In the genomic region with DNA sequence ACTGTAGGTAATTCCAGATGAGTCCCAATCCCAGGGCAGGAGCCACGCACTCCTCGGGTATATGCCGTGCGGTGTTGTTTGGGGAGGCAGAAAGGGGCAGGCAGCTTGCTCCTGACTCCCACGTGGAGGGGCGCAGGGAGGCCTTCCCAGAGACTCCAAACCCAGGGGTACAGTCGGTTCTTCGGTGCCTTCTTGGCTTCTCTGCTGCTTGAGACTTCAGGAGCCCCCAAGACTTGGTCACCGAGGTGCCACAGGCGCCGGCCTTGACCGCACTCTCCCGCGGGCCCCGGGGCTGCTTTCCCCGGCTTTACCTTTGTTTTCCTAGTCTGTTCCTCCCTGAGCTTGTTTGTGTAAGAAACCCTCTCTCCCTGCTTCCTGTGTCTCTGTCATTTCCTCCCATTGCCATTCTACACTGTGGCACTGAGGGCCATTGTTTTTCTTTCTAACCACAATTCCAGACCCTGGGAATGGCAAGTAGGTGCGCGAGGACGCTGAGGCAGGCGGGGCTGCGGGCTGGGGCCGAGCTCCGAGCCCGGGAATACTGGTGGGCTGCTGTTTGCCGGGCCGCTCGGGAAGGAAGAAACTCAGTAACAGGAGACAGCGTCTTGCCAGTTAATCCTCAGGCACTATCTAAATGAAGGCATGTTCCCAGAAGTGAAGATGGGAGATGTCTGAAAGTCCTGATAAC, we compare ENCODE assay signal across 11 cellular contexts.
DNase-seq lines count a peak whose midpoint lies in the region; ATAC-seq and TF ChIP-seq lines count a peak whose summit lies in the region.
"Had no signal": no experiment of that assay in that cellular context is flagged by ENCODE, and none has a peak within 500 bp of the region (broad histone marks: within the 10 kb centered on the region; RNA-seq: fewer than 3 reads in every experiment).

No MANE protein-coding gene starts in this region.

- CTCF ChIA-PET in PC-9 (lab: Charles Lee): interaction anchor here (0.6 kb wide), 1 partner anchor 18 kb away, joined by 3 read pairs; no protein-coding TSS in a partner anchor

- TF ChIP-seq POLR2A in gastroesophageal sphincter (IDR thresholded peaks at IDR 0.05): no peak

- H3K79me2 ChIP-seq in PC-9 (ENCODE audit: low read depth): no peaks in the 10 kb centered on the region

- intact Hi-C loops in PC-9 (cut with micrococcal nuclease; ENCODE audit: unreplicated experiment): no loop called here

- H2AFZ ChIP-seq in PC-9: peak overlapping the region; percentile 4; the same call in 1 of the 2 replicates

- ATAC-seq in gastroesophageal sphincter: no peak

- no peak overlapping the region for H3K4me2 ChIP-seq in PC-9

- POLR2A ChIA-PET in PC-9 (lab: Charles Lee; ENCODE audit: unreplicated experiment): no interaction called here

- H3K27ac ChIP-seq in PC-9: no peak overlapping the region
- no peak overlapping the region for H3K27ac ChIP-seq in stomach smooth muscle (ENCODE audit: low read length)
- no peak overlapping the region for H3K27ac ChIP-seq in gastroesophageal sphincter

- no peaks in the 10 kb centered on the region for H4K20me1 ChIP-seq in PC-9 (ENCODE audit: insufficient read depth)

- BruUV-seq in PC-9 (replicated peaks; lab: Mats Ljungman, UMichigan): no TSS peak

- H3K27me3 ChIP-seq in PC-9 (ENCODE audit: insufficient read depth, low read depth): peaks cover 5% of the 10 kb centered on the region; the same call in 1 of the 2 replicates
- H3K27me3 ChIP-seq in stomach smooth muscle (ENCODE audit: control insufficient read depth in 1 of 2, insufficient read depth in 2 of 2, low read length in 2 of 2): peaks cover 3 to 15% of the 10 kb centered on the region in 2 donors
- peaks cover 29% of the 10 kb centered on the region for H3K27me3 ChIP-seq in gastroesophageal sphincter

- no peak overlapping the region for H3K4me3 ChIP-seq in PC-9
- peak overlapping the region; percentile 48 for H3K4me3 ChIP-seq in choroid plexus epithelial cell (ENCODE audit: low read depth, low read length)
- H3K4me3 ChIP-seq in stomach smooth muscle (ENCODE audit: low read length in 2 of 2): peak overlapping the region; percentile 17 to 23
- H3K4me3 ChIP-seq in gastroesophageal sphincter: no peak overlapping the region
- H3K4me3 ChIP-seq: lung had no signal

- no peak for TF ChIP-seq CTCF in PC-9 (conservative IDR thresholded peaks at IDR 0.05)
- TF ChIP-seq CTCF in choroid plexus epithelial cell (conservative IDR thresholded peaks at IDR 0.05; ENCODE audit: low read depth, low read length): no peak
- no peak for TF ChIP-seq CTCF in gastroesophageal sphincter (IDR thresholded peaks at IDR 0.05)

- H3K36me3 ChIP-seq in PC-9 (ENCODE audit: low read depth): no peaks in the 10 kb centered on the region
- H3K36me3 ChIP-seq in stomach smooth muscle (ENCODE audit: control insufficient read depth in 2 of 2, insufficient read depth in 2 of 2, low read length in 2 of 2): no peaks in the 10 kb centered on the region
- H3K36me3 ChIP-seq in gastroesophageal sphincter: no peaks in the 10 kb centered on the region

- 0 out of 2 replicates have a peak, but pooled peaks cover 3% of the 10 kb centered on the region for H3K9me2 ChIP-seq in PC-9 (ENCODE audit: insufficient read depth)

- H3K4me1 ChIP-seq in PC-9 (replicated peaks; ENCODE audit: insufficient read depth) (no peaks in the 10 kb centered on the region), stomach smooth muscle (ENCODE audit: control insufficient read depth, insufficient read depth, low read length) (no peaks in the 10 kb centered on the region), gastroesophageal sphincter (peaks cover 0 to 8% (median 0%) of the 10 kb centered on the region in 3 donors)

- 36 to 42% methylated on average over 15 to 16 of the region's 28 CpGs for WGBS in gastroesophageal sphincter (ENCODE audit: low coverage in 1 of 2), 2 donors

- no peak for TF ChIP-seq EP300 in gastroesophageal sphincter (IDR thresholded peaks at IDR 0.05)

- H3F3A ChIP-seq in PC-9 (ENCODE audit: insufficient read depth, low read depth): no peaks in the 10 kb centered on the region

- DNase-seq in PC-9: no peak
- DNase-seq in choroid plexus epithelial cell (ENCODE audit: low read depth): no peak
- DNase-seq in kidney tubule cell (ENCODE audit: low spot score): peak; percentile 41
- DNase-seq in HK-2 (ENCODE audit: unreplicated experiment): no peak
- no peak for DNase-seq in AG20443 (ENCODE audit: low spot score)
- DNase-seq: activated naive CD4-positive, alpha-beta T cell treated with Interleukin-2 at 50 U/mL for 16 hours; CD4-positive, CD25-positive, alpha-beta regulatory T cell; NCI-H446 had no signal

- no peak overlapping the region for H3K9ac ChIP-seq in stomach smooth muscle (ENCODE audit: low read length in 2 of 2)

- H3K9me3 ChIP-seq in PC-9 (ENCODE audit: insufficient read depth, low read depth) (no peaks in the 10 kb centered on the region), stomach smooth muscle (ENCODE audit: control insufficient read depth in 2 of 2, low read length in 2 of 2) (no peaks in the 10 kb centered on the region), gastroesophageal sphincter (no peaks in the 10 kb centered on the region)

Comparison
In these comparisons a context has a peak if more than half of its experiments do, and no peak if none do; other contexts are left out.
1. H3K4me3 ChIP-seq: peak in choroid plexus epithelial cell (single experiment) and stomach smooth muscle (2 of 2); none in PC-9 (single experiment) and gastroesophageal sphincter (0 of 2).